ENCODE assay signal across 1 cellular context in genomic region chr9:35688558-35689350, GRCh38.
TF ChIP-seq lines count a peak whose summit lies in the region.

No MANE protein-coding gene starts in this region.

TF ChIP-seq in H1, 55 proteins besides CTCF, POLR2A, EP300 and RAD21:
- TF ChIP-seq SIRT6 (IDR thresholded peaks at IDR 0.05; ENCODE audit: low read length) (no peak), USF2 (IDR thresholded peaks at IDR 0.05; ENCODE audit: low read length) (no peak), ATF3 (IDR thresholded peaks at IDR 0.05; ENCODE audit: insufficient read depth, low read depth, low read length) (no peak), POLR2AphosphoS5 (IDR thresholded peaks at IDR 0.05; ENCODE audit: low read depth, low read length) (no peak), RFX5 (IDR thresholded peaks at IDR 0.05; ENCODE audit: borderline replicate concordance, low read depth, low read length) (no peak), BRCA1 (IDR thresholded peaks at IDR 0.05; ENCODE audit: low read depth, low read length) (no peak), TCF12 (IDR thresholded peaks at IDR 0.05; ENCODE audit: low read depth, low read length) (no peak), SRF (IDR thresholded peaks at IDR 0.05; ENCODE audit: low read depth, low read length) (no peak), SP1 (IDR thresholded peaks at IDR 0.05; ENCODE audit: low read depth, low read length) (no peak), ASH2L (IDR thresholded peaks at IDR 0.05; ENCODE audit: low read length) (no peak)
